Comparison of ENCODE assay signal across 2 cellular contexts in the genomic region with DNA sequence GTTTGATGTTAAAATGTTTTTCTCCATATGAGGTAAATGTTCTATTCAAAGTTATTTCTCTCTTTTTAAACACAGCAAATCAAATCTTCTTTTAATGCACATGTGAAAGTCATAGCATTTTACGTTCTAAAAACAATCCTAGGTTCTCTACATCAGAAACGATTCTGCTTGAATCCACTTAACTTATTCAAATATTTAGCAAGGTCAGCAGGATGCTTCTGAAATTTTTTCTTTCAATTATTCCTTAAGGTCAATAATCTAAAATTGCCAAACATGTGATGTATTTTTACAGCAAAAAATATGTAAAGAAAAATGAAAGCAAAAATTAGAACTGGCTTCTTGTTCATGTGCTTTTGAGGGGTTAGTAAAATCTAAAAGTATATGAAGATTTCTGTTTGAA.
TF ChIP-seq lines count a peak whose summit lies in the region.

No MANE protein-coding gene starts in this region.

TF ChIP-seq in HepG2, 621 proteins besides CTCF, POLR2A, EP300 and RAD21:
- peak; percentile 69 for TF ChIP-seq MAFF (IDR thresholded peaks at IDR 0.05; ENCODE audit: low read depth, low read length)
- no peak for TF ChIP-seq ZNF724P (CRISPR knock-in tag; IDR thresholded peaks at IDR 0.05; ENCODE audit: borderline replicate concordance)
- peak in 1 of 2 experiments; percentile 82; a peak in 3 of 4 replicates for TF ChIP-seq MAFK (conservative IDR thresholded peaks at IDR 0.05 in 1 of 2, IDR thresholded peaks at IDR 0.05 in 1 of 2; ENCODE audit: low read length in 2 of 2)
- TF ChIP-seq, protein P1, sequence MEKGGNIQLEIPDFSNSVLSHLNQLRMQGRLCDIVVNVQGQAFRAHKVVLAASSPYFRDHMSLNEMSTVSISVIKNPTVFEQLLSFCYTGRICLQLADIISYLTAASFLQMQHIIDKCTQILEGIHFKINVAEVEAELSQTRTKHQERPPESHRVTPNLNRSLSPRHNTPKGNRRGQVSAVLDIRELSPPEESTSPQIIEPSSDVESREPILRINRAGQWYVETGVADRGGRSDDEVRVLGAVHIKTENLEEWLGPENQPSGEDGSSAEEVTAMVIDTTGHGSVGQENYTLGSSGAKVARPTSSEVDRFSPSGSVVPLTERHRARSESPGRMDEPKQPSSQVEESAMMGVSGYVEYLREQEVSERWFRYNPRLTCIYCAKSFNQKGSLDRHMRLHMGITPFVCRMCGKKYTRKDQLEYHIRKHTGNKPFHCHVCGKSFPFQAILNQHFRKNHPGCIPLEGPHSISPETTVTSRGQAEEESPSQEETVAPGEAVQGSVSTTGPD (CRISPR knock-in tag; IDR thresholded peaks at IDR 0.05), result no peak

TF ChIP-seq in K562, 482 proteins besides CTCF, POLR2A, EP300 and RAD21:
- no peak for TF ChIP-seq PTBP1 (IDR thresholded peaks at IDR 0.05; ENCODE audit: low read depth, low read length)
- no peak for TF ChIP-seq ZNF644 (tag; IDR thresholded peaks at IDR 0.05; ENCODE audit: low read depth)
- no peak for TF ChIP-seq GTF2E2 (tag; IDR thresholded peaks at IDR 0.05)
- no peak for TF ChIP-seq HNRNPH1 (optimal IDR thresholded peaks at IDR 0.05; ENCODE audit: low read depth, low read length)
- TF ChIP-seq ZNF444 (CRISPR knock-in tag; IDR thresholded peaks at IDR 0.05), result no peak
- no peak for TF ChIP-seq STAT5B (CRISPR knock-in tag; IDR thresholded peaks at IDR 0.05)
- TF ChIP-seq HDAC2 (IDR thresholded peaks at IDR 0.05), result no peak
- peak; percentile 29 for TF ChIP-seq MAFF (IDR thresholded peaks at IDR 0.05; ENCODE audit: low read length)
- TF ChIP-seq, protein P2, sequence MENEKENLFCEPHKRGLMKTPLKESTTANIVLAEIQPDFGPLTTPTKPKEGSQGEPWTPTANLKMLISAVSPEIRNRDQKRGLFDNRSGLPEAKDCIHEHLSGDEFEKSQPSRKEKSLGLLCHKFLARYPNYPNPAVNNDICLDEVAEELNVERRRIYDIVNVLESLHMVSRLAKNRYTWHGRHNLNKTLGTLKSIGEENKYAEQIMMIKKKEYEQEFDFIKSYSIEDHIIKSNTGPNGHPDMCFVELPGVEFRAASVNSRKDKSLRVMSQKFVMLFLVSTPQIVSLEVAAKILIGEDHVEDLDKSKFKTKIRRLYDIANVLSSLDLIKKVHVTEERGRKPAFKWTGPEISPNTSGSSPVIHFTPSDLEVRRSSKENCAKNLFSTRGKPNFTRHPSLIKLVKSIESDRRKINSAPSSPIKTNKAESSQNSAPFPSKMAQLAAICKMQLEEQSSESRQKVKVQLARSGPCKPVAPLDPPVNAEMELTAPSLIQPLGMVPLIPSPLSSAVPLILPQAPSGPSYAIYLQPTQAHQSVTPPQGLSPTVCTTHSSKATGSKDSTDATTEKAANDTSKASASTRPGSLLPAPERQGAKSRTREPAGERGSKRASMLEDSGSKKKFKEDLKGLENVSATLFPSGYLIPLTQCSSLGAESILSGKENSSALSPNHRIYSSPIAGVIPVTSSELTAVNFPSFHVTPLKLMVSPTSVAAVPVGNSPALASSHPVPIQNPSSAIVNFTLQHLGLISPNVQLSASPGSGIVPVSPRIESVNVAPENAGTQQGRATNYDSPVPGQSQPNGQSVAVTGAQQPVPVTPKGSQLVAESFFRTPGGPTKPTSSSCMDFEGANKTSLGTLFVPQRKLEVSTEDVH (IDR thresholded peaks at IDR 0.05; ENCODE audit: low read depth, partially characterized antibody), result no peak
- no peak for TF ChIP-seq PHB2 (IDR thresholded peaks at IDR 0.05; ENCODE audit: low read depth)
- TF ChIP-seq ZNF316 (IDR thresholded peaks at IDR 0.05), result peak; percentile 54; the same call in 1 of the 2 replicates
- no peak for TF ChIP-seq KDM1A (IDR thresholded peaks at IDR 0.05)
- TF ChIP-seq, protein P3, sequence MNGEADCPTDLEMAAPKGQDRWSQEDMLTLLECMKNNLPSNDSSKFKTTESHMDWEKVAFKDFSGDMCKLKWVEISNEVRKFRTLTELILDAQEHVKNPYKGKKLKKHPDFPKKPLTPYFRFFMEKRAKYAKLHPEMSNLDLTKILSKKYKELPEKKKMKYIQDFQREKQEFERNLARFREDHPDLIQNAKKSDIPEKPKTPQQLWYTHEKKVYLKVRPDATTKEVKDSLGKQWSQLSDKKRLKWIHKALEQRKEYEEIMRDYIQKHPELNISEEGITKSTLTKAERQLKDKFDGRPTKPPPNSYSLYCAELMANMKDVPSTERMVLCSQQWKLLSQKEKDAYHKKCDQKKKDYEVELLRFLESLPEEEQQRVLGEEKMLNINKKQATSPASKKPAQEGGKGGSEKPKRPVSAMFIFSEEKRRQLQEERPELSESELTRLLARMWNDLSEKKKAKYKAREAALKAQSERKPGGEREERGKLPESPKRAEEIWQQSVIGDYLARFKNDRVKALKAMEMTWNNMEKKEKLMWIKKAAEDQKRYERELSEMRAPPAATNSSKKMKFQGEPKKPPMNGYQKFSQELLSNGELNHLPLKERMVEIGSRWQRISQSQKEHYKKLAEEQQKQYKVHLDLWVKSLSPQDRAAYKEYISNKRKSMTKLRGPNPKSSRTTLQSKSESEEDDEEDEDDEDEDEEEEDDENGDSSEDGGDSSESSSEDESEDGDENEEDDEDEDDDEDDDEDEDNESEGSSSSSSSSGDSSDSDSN (IDR thresholded peaks at IDR 0.05; ENCODE audit: borderline replicate concordance in 1 of 2, low read depth in 2 of 2, low read length in 2 of 2), result no peak
- no peak for TF ChIP-seq ZNF324 (CRISPR knock-in tag; IDR thresholded peaks at IDR 0.05)
- TF ChIP-seq, protein P4, sequence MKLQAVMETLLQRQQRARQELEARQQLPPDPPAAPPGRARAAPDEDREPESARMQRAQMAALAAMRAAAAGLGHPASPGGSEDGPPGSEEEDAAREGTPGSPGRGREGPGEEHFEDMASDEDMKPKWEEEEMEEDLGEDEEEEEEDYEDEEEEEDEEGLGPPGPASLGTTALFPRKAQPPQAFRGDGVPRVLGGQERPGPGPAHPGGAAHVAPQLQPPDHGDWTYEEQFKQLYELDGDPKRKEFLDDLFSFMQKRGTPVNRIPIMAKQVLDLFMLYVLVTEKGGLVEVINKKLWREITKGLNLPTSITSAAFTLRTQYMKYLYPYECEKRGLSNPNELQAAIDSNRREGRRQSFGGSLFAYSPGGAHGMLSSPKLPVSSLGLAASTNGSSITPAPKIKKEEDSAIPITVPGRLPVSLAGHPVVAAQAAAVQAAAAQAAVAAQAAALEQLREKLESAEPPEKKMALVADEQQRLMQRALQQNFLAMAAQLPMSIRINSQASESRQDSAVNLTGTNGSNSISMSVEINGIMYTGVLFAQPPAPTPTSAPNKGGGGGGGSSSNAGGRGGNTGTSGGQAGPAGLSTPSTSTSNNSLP (IDR thresholded peaks at IDR 0.05; ENCODE audit: borderline replicate concordance, low read depth, low read length), result no peak
- no peak for TF ChIP-seq PHTF2 (CRISPR knock-in tag; IDR thresholded peaks at IDR 0.05)
- no peak for TF ChIP-seq ZKSCAN8 (CRISPR knock-in tag; IDR thresholded peaks at IDR 0.05)
- no peak for TF ChIP-seq GTF2F1 (IDR thresholded peaks at IDR 0.05; ENCODE audit: low read depth, low read length)
- TF ChIP-seq, protein P5, sequence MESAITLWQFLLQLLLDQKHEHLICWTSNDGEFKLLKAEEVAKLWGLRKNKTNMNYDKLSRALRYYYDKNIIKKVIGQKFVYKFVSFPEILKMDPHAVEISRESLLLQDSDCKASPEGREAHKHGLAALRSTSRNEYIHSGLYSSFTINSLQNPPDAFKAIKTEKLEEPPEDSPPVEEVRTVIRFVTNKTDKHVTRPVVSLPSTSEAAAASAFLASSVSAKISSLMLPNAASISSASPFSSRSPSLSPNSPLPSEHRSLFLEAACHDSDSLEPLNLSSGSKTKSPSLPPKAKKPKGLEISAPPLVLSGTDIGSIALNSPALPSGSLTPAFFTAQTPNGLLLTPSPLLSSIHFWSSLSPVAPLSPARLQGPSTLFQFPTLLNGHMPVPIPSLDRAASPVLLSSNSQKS (CRISPR knock-in tag; IDR thresholded peaks at IDR 0.05), result no peak
- TF ChIP-seq MAFG (tag; conservative IDR thresholded peaks at IDR 0.05), result peak; percentile 22; the same call in 1 of the 2 replicates
- TF ChIP-seq MYBL2 (IDR thresholded peaks at IDR 0.05; ENCODE audit: low read depth), result no peak
- TF ChIP-seq MYBL2 (CRISPR knock-in tag; IDR thresholded peaks at IDR 0.05; ENCODE audit: borderline replicate concordance), result no peak
- no peak for TF ChIP-seq SRSF7 (optimal IDR thresholded peaks at IDR 0.05; ENCODE audit: low read depth, low read length)
- TF ChIP-seq RFX5 (IDR thresholded peaks at IDR 0.05; ENCODE audit: low read depth, low read length), result no peak
TF ChIP-seq in K562: peak in this region for 3.
